1 cellular context compared by ENCODE assay signal in the genomic region with DNA sequence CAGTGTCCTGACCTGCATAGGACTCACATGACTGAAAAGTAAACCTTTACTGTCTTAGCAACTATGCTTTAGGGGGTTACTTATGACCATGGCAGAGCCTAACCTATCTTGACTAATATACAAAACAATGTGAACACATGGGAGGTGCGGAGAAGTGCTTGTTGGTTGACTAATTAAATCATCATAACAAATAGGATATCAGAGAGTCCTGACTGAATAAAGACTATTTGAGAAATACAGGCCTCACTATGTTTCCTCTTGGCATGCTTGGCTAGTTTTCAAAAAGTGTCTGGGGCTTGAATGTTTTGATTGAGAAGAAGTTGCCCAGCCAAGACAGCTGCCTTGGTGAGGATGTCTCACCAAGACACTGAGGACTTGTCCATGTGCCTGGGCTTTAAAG.
TF ChIP-seq lines count a peak whose summit lies in the region.

No MANE protein-coding gene starts in this region.

TF ChIP-seq in H1, 55 proteins besides CTCF, POLR2A, EP300 and RAD21:
- TF ChIP-seq JUN (IDR thresholded peaks at IDR 0.05; ENCODE audit: low read depth, low read length): no peak
- TF ChIP-seq SP4 (IDR thresholded peaks at IDR 0.05; ENCODE audit: low read length): no peak
- TF ChIP-seq, protein P1, sequence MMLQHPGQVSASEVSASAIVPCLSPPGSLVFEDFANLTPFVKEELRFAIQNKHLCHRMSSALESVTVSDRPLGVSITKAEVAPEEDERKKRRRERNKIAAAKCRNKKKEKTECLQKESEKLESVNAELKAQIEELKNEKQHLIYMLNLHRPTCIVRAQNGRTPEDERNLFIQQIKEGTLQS (IDR thresholded peaks at IDR 0.05; ENCODE audit: insufficient read depth, low read depth, low read length): no peak
- TF ChIP-seq KDM4A (IDR thresholded peaks at IDR 0.05; ENCODE audit: low read depth, low read length, severe bottlenecking): no peak
- TF ChIP-seq GABPA (IDR thresholded peaks at IDR 0.05; ENCODE audit: borderline replicate concordance, insufficient read depth, low read length): no peak
- TF ChIP-seq, protein P2, sequence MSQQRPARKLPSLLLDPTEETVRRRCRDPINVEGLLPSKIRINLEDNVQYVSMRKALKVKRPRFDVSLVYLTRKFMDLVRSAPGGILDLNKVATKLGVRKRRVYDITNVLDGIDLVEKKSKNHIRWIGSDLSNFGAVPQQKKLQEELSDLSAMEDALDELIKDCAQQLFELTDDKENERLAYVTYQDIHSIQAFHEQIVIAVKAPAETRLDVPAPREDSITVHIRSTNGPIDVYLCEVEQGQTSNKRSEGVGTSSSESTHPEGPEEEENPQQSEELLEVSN (IDR thresholded peaks at IDR 0.05): no peak
- no peak for TF ChIP-seq MAFK (IDR thresholded peaks at IDR 0.05; ENCODE audit: low read depth, low read length)
- no peak for TF ChIP-seq RBBP5 (IDR thresholded peaks at IDR 0.05; ENCODE audit: borderline replicate concordance, low read depth, low read length)
- no peak for TF ChIP-seq POLR2AphosphoS5 (IDR thresholded peaks at IDR 0.05; ENCODE audit: low read depth, low read length)
- TF ChIP-seq BCL11A (IDR thresholded peaks at IDR 0.05; ENCODE audit: low read depth in 2 of 2, low read length in 2 of 2): no peak
- no peak for TF ChIP-seq TAF1 (IDR thresholded peaks at IDR 0.05; ENCODE audit: low read depth, low read length)
- no peak for TF ChIP-seq SIN3A (conservative IDR thresholded peaks at IDR 0.05 in 1 of 2, IDR thresholded peaks at IDR 0.05 in 1 of 2; ENCODE audit: low read depth in 1 of 2, low read length in 2 of 2)
- no peak for TF ChIP-seq SIX5 (IDR thresholded peaks at IDR 0.05; ENCODE audit: low read depth, low read length)
- no peak for TF ChIP-seq KDM5A (IDR thresholded peaks at IDR 0.05; ENCODE audit: low read length)
- TF ChIP-seq, protein P3, sequence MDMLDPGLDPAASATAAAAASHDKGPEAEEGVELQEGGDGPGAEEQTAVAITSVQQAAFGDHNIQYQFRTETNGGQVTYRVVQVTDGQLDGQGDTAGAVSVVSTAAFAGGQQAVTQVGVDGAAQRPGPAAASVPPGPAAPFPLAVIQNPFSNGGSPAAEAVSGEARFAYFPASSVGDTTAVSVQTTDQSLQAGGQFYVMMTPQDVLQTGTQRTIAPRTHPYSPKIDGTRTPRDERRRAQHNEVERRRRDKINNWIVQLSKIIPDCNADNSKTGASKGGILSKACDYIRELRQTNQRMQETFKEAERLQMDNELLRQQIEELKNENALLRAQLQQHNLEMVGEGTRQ (IDR thresholded peaks at IDR 0.05; ENCODE audit: low read length): no peak
TF ChIP-seq in H1: peak in this region for 0.
